28 cellular contexts compared by ENCODE assay signal in the genomic region with DNA sequence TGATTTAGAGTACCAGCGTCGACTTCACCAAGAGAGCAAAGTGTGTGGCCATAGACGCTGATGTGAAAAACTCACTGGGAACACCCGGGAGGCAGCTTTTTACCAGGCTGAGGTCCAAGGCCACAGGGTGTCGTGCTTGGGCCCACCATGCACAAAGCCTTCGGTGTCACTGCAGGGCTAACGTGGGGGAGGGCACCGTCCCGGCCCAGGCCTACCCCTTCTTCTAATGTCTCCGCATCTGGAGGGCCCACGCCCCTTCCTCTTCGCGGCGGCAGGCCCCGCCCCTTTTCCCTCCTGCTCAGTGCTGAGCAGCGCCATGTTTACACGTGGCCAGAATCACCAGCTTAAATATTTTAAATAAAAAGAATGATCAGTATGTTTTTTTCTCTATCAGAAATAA.
"Had no signal": no experiment of that assay in that cellular context is flagged by ENCODE, and none has a peak within 500 bp of the region (broad histone marks: within the 10 kb centered on the region; RNA-seq: fewer than 3 reads in every experiment).

No MANE protein-coding gene starts in this region.

- H3K4me2 ChIP-seq: smooth muscle cell had no signal

- H3K36me3 ChIP-seq: heart left ventricle, left lung, ovary, stomach, tibial nerve, WERI-Rb-1 had no signal

- H3K4me1 ChIP-seq: foreskin keratinocyte, heart left ventricle, left lung, stomach, tibial nerve had no signal

- H3K27ac ChIP-seq: foreskin keratinocyte, heart left ventricle, left lung, ovary, stomach, tibial nerve, WERI-Rb-1 had no signal

- H3K27me3 ChIP-seq: foreskin keratinocyte, heart left ventricle, left lung, ovary, stomach, tibial nerve had no signal

- H3K4me3 ChIP-seq: heart left ventricle, left lung, lung, mucosa of descending colon, ovary, smooth muscle cell, stomach, tibial nerve had no signal

- H3K9me3 ChIP-seq: heart left ventricle, left lung, mucosa of descending colon, ovary, stomach, tibial nerve had no signal

- DNase-seq: activated CD4-positive, CD25-positive, alpha-beta regulatory T cell treated with anti-CD3 and anti-CD28 coated beads, Interleukin-2, amount 50 U/mL, for 72 hours; activated CD8-positive, alpha-beta T cell treated with anti-CD3 and anti-CD28 coated beads, Interleukin-2, amount 10 ng/mL, durations not matched to agents 7 days and 5 days; activated effector memory CD4-positive, alpha-beta T cell treated with Interleukin-2 at 50 U/mL for 16 hours; activated naive CD4-positive, alpha-beta T cell treated with anti-CD3 and anti-CD28 coated beads for 36 hours; amniotic stem cell; caudate nucleus; foreskin keratinocyte; heart left ventricle; hypothalamus; immature natural killer cell; kidney; left lung; mesendoderm; mucosa of descending colon; ovary; stimulated activated CD4-positive, alpha-beta T cell treated with anti-CD3 and anti-CD28 coated beads, Interleukin-1b, Interleukin-23, amount 100 ng/mL, for 48 hours; stimulated activated CD4-positive, alpha-beta T cell treated with anti-CD3 and anti-CD28 coated beads, Interleukin-4, amount 100 ng/mL, for 4 hours; stimulated activated CD8-positive, alpha-beta memory T cell treated with anti-CD3 and anti-CD28 coated beads, Interleukin-4, amount 100 ng/mL, for 48 hours; stomach; T-helper 17 cell; T1000; WERI-Rb-1 had no signal

- ATAC-seq: activated CD8-positive, alpha-beta T cell treated with anti-CD3 and anti-CD28 coated beads, Interleukin-2, amount 10 ng/mL, durations not matched to agents 7 days and 5 days; esophagus mucosa; foreskin keratinocyte; heart left ventricle; left lung; mucosa of descending colon; natural killer cell treated with Interleukin-12 subunit alpha and Interleukin-12 subunit beta and Interleukin-15 and Interleukin-18, amount 100 ng/mL, for 72 hours; stimulated activated memory B cell treated with anti-CD40 and anti-IgM and Interleukin-4, amounts not matched to agents 10 μg/mL and 1 μg/mL and 100 μg/mL, for 72 hours; T-helper 17 cell had no signal
